ENCODE assay signal across 15 cellular contexts in genomic region chr11:18498039-18498438, GRCh38. TPM values are rescaled to one million over a fixed set of nuclear protein-coding genes. Genes with fewer than 3 reads are reported as not detected.
DNase-seq lines count a peak whose midpoint lies in the region; ATAC-seq and TF ChIP-seq lines count a peak whose summit lies in the region.
"Had no signal": no experiment of that assay in that cellular context is flagged by ENCODE, and none has a peak within 500 bp of the region (broad histone marks: within the 10 kb centered on the region; RNA-seq: fewer than 3 reads in every experiment).

No MANE protein-coding gene starts in this region.

- H3K36me3 Mint-ChIP-seq in natural killer cell: peaks cover 14% of the 10 kb centered on the region
- H3K36me3 Mint-ChIP-seq in natural killer cell treated with Interleukin-12 subunit alpha and Interleukin-12 subunit beta and Interleukin-15 and Interleukin-18, amount 100 ng/mL, for 72 hours: peaks cover 24% of the 10 kb centered on the region
- H3K36me3 Mint-ChIP-seq in activated T-helper 17 cell treated with anti-CD3 and anti-CD28 coated beads, Interleukin-2, amount 50 U/mL, for 72 hours (ENCODE audit: low read depth): peaks cover 96% of the 10 kb centered on the region
- H3K36me3 Mint-ChIP-seq in memory B cell: peaks cover 45% of the 10 kb centered on the region
- peaks cover 20% of the 10 kb centered on the region for H3K36me3 Mint-ChIP-seq in Caco-2 (ENCODE audit: insufficient read depth, unreplicated experiment)

- intact Hi-C loops in natural killer cell (cut with micrococcal nuclease) (no loop called here), Caco-2 (cut with micrococcal nuclease; ENCODE audit: unreplicated experiment) (no loop called here)

- H3K4me1 ChIP-seq in Caco-2: peaks cover 3% of the 10 kb centered on the region; the same call in 1 of the 2 replicates
- H3K4me1 ChIP-seq: BLaER1 treated with 17β-estradiol and CSF1 and Interleukin-3, amounts not matched to agents 10 nM and 100 nM had no signal

- H3K4me1 Mint-ChIP-seq in natural killer cell: peaks cover 0 to 13% of the 10 kb centered on the region in 2 donors
- no peaks in the 10 kb centered on the region for H3K4me1 Mint-ChIP-seq in natural killer cell treated with Interleukin-12 subunit alpha and Interleukin-12 subunit beta and Interleukin-15 and Interleukin-18, amount 100 ng/mL, for 72 hours (ENCODE audit: low read depth in 2 of 2)
- H3K4me1 Mint-ChIP-seq in activated T-helper 17 cell treated with anti-CD3 and anti-CD28 coated beads, Interleukin-2, amount 50 U/mL, for 72 hours: no peaks in the 10 kb centered on the region
- H3K4me1 Mint-ChIP-seq in memory B cell: no peaks in the 10 kb centered on the region
- no peaks in the 10 kb centered on the region for H3K4me1 Mint-ChIP-seq in Caco-2 (ENCODE audit: low read depth, unreplicated experiment)

- H3K4me3 ChIP-seq in Caco-2 (ENCODE audit: low read depth, low read length): no peak overlapping the region
- H3K4me3 ChIP-seq: BLaER1 treated with 17β-estradiol and CSF1 and Interleukin-3, amounts not matched to agents 10 nM and 100 nM; GM23248 had no signal

- POLR2A ChIA-PET in Caco-2 (lab: Charles Lee): no interaction called here

- BruUV-seq in Caco-2 (replicated peaks; lab: Mats Ljungman, UMichigan): no TSS peak

- DNase-seq in natural killer cell: no peak
- DNase-seq in natural killer cell treated with Interleukin-12 subunit alpha and Interleukin-12 subunit beta and Interleukin-15 and Interleukin-18, amount 100 ng/mL, for 72 hours (ENCODE audit: low spot score): no peak
- DNase-seq in memory B cell (ENCODE audit: low spot score in 2 of 2): no peak
- DNase-seq in DMS114 treated with DMSO at 0.1 percent for 48 hours (lab: John Stamatoyannopoulos, UW; ENCODE audit: unreplicated experiment): no peak
- DNase-seq in NCI-H2029 (lab: John Stamatoyannopoulos, UW): no peak
- DNase-seq in Caco-2: no peak
- DNase-seq: ACHN; CD8-positive, alpha-beta memory T cell; GM23248; IMR-90 had no signal

- CTCF ChIA-PET in Caco-2 (lab: Charles Lee): no interaction called here

- TF ChIP-seq CTCF in natural killer cell (IDR thresholded peaks at IDR 0.05) (no peak), Caco-2 (IDR thresholded peaks at IDR 0.05; ENCODE audit: insufficient read depth in 1 of 2, low read depth in 1 of 2, low read length in 1 of 2, severe bottlenecking in 1 of 2, unreplicated experiment in 1 of 2) (no peak)

- no peaks in the 10 kb centered on the region for H3K9me3 ChIP-seq in Caco-2

- H3K27me3 Mint-ChIP-seq in natural killer cell (ENCODE audit: low read depth in 2 of 2) (no peaks in the 10 kb centered on the region), memory B cell (no peaks in the 10 kb centered on the region), Caco-2 (ENCODE audit: insufficient read depth, unreplicated experiment) (no peaks in the 10 kb centered on the region)
- H3K27me3 Mint-ChIP-seq in natural killer cell treated with Interleukin-12 subunit alpha and Interleukin-12 subunit beta and Interleukin-15 and Interleukin-18, amount 100 ng/mL, for 72 hours: no peaks in the 10 kb centered on the region
- no peaks in the 10 kb centered on the region for H3K27me3 Mint-ChIP-seq in activated T-helper 17 cell treated with anti-CD3 and anti-CD28 coated beads, Interleukin-2, amount 50 U/mL, for 72 hours
- H3K27me3 Mint-ChIP-seq: CD8-positive, alpha-beta memory T cell had no signal

- H3K4me3 Mint-ChIP-seq in natural killer cell (no peak overlapping the region), memory B cell (no peak overlapping the region), Caco-2 (ENCODE audit: unreplicated experiment) (no peak overlapping the region)
- H3K4me3 Mint-ChIP-seq in natural killer cell treated with Interleukin-12 subunit alpha and Interleukin-12 subunit beta and Interleukin-15 and Interleukin-18, amount 100 ng/mL, for 72 hours: no peak overlapping the region
- no peak overlapping the region for H3K4me3 Mint-ChIP-seq in activated T-helper 17 cell treated with anti-CD3 and anti-CD28 coated beads, Interleukin-2, amount 50 U/mL, for 72 hours
- H3K4me3 Mint-ChIP-seq: CD8-positive, alpha-beta memory T cell had no signal

- no peaks in the 10 kb centered on the region for H3K9me3 Mint-ChIP-seq in natural killer cell
- H3K9me3 Mint-ChIP-seq in natural killer cell treated with Interleukin-12 subunit alpha and Interleukin-12 subunit beta and Interleukin-15 and Interleukin-18, amount 100 ng/mL, for 72 hours: no peaks in the 10 kb centered on the region
- H3K9me3 Mint-ChIP-seq in activated T-helper 17 cell treated with anti-CD3 and anti-CD28 coated beads, Interleukin-2, amount 50 U/mL, for 72 hours: no peaks in the 10 kb centered on the region
- H3K9me3 Mint-ChIP-seq in memory B cell: no peaks in the 10 kb centered on the region
- no peaks in the 10 kb centered on the region for H3K9me3 Mint-ChIP-seq in Caco-2 (ENCODE audit: unreplicated experiment)
- H3K9me3 Mint-ChIP-seq: CD8-positive, alpha-beta memory T cell had no signal

- H3K27me3 ChIP-seq in Caco-2 (replicated peaks; ENCODE audit: control insufficient read depth, insufficient read depth, low read length): no peaks in the 10 kb centered on the region
- H3K27me3 ChIP-seq: BLaER1 treated with 17β-estradiol and CSF1 and Interleukin-3, amounts not matched to agents 10 nM and 100 nM had no signal

- peaks cover 2% of the 10 kb centered on the region; the same call in 1 of the 2 replicates for H3K36me3 ChIP-seq in Caco-2 (ENCODE audit: control insufficient read depth, insufficient read depth, low read length)

- H3K27ac Mint-ChIP-seq in natural killer cell: peak overlapping the region; percentile 1 to 23
- no peak overlapping the region for H3K27ac Mint-ChIP-seq in natural killer cell treated with Interleukin-12 subunit alpha and Interleukin-12 subunit beta and Interleukin-15 and Interleukin-18, amount 100 ng/mL, for 72 hours
- H3K27ac Mint-ChIP-seq in activated T-helper 17 cell treated with anti-CD3 and anti-CD28 coated beads, Interleukin-2, amount 50 U/mL, for 72 hours: peak overlapping the region; percentile 1
- peak overlapping the region; percentile 11 for H3K27ac Mint-ChIP-seq in memory B cell
- H3K27ac Mint-ChIP-seq in Caco-2 (ENCODE audit: unreplicated experiment): no peak overlapping the region

- ATAC-seq in natural killer cell (no peak), memory B cell (ENCODE audit: low read depth) (no peak)
- no peak for ATAC-seq in natural killer cell treated with Interleukin-12 subunit alpha and Interleukin-12 subunit beta and Interleukin-15 and Interleukin-18, amount 100 ng/mL, for 72 hours
- no peak for ATAC-seq in activated T-helper 17 cell treated with anti-CD3 and anti-CD28 coated beads, Interleukin-2, amount 50 U/mL, for 72 hours (replicated peaks)
- ATAC-seq: HCT116 had no signal

RNA-seq across cellular contexts. Expression of gene TSG101, which starts 28.7 kb away (rescaled TPM):
- total RNA-seq in natural killer cell (10 to 100 TPM; 22.7 to 35.2 (median 23.0) TPM), Caco-2 (2022) (64.6 and 86.6 TPM in 2 replicates)
- total RNA-seq in natural killer cell treated with Interleukin-12 subunit alpha and Interleukin-12 subunit beta and Interleukin-15 and Interleukin-18, amount 100 ng/mL, for 72 hours: 10 to 100 TPM; 25.3 to 38.7 TPM
- total RNA-seq in activated T-helper 17 cell treated with anti-CD3 and anti-CD28 coated beads, Interleukin-2, amount 50 U/mL, for 72 hours: 10 to 100 TPM; 24.8 to 36.5 TPM

RNA-seq across cellular contexts. Expression of gene LDHAL6A, which starts 42.4 kb away (rescaled TPM):
- total RNA-seq in natural killer cell (under 1 TPM; 0.15 to 0.82 (median 0.72) TPM), Caco-2 (2022) (0.51 and 0.59 TPM in 2 replicates)
- total RNA-seq in natural killer cell treated with Interleukin-12 subunit alpha and Interleukin-12 subunit beta and Interleukin-15 and Interleukin-18, amount 100 ng/mL, for 72 hours: not detected
- total RNA-seq in activated T-helper 17 cell treated with anti-CD3 and anti-CD28 coated beads, Interleukin-2, amount 50 U/mL, for 72 hours: not detected
- total RNA-seq: A172; CD8-positive, alpha-beta memory T cell; GM23248; HT-29; IMR-90 had no signal

Comparison
In these comparisons a context has a peak if more than half of its experiments do, and no peak if none do; other contexts are left out.
1. H3K27ac Mint-ChIP-seq: peak in natural killer cell (2 of 2), activated T-helper 17 cell treated with anti-CD3 and anti-CD28 coated beads, Interleukin-2, amount 50 U/mL, for 72 hours (single experiment) and memory B cell (single experiment); none in natural killer cell treated with Interleukin-12 subunit alpha and Interleukin-12 subunit beta and Interleukin-15 and Interleukin-18, amount 100 ng/mL, for 72 hours (0 of 2) and Caco-2 (single experiment).